Comparison of ENCODE assay signal across 8 cellular contexts in genomic region chr2:225002039-225002655, GRCh38.
DNase-seq lines count a peak whose midpoint lies in the region; ATAC-seq, FAIRE-seq and TF ChIP-seq lines count a peak whose summit lies in the region.

No MANE protein-coding gene starts in this region.

- H3K79me2 ChIP-seq in SU-DHL-6 (ENCODE audit: insufficient read depth, low read length), result no peaks in the 10 kb centered on the region

- H3K27me3 ChIP-seq in SU-DHL-6 (ENCODE audit: low read length), result no peaks in the 10 kb centered on the region

- H3K4me2 ChIP-seq in SU-DHL-6 (ENCODE audit: low read depth, low read length, poor library complexity, severe bottlenecking), result no peak overlapping the region

- H3K9me3 ChIP-seq in SU-DHL-6 (ENCODE audit: insufficient read depth, low read length), result no peaks in the 10 kb centered on the region

- H3K9ac ChIP-seq in SU-DHL-6 (ENCODE audit: low read length), result no peak overlapping the region

- H3F3A ChIP-seq in SU-DHL-6 (ENCODE audit: insufficient read depth), result no peaks in the 10 kb centered on the region

- no peaks in the 10 kb centered on the region for H3K9me2 ChIP-seq in SU-DHL-6 (replicated peaks; ENCODE audit: insufficient read depth, low read length)

- H3K4me3 ChIP-seq in LNCaP clone FGC (ENCODE audit: low read depth, low read length), result no peak overlapping the region
- H3K4me3 ChIP-seq in SU-DHL-6 (ENCODE audit: insufficient read depth, low read length, poor library complexity, severe bottlenecking), result no peak overlapping the region

- FAIRE-seq in islet of Langerhans (lab: Jason Lieb, UNC), result peak; percentile 80

- H2AFZ ChIP-seq in SU-DHL-6 (ENCODE audit: low read depth, low read length, severe bottlenecking), result peak overlapping the region; percentile 21

- no peak overlapping the region for H3K27ac ChIP-seq in SU-DHL-6 (ENCODE audit: low read depth, low read length)

- TF ChIP-seq CTCF in LNCaP clone FGC (IDR thresholded peaks at IDR 0.05; ENCODE audit: control insufficient read depth, extremely low read depth, insufficient read depth), result peak; percentile 80
- TF ChIP-seq CTCF in SU-DHL-6 (IDR thresholded peaks at IDR 0.05; ENCODE audit: insufficient read depth, low read length, poor library complexity, severe bottlenecking), result peak; percentile 65

- no peaks in the 10 kb centered on the region for H4K20me1 ChIP-seq in SU-DHL-6 (ENCODE audit: low read depth, low read length)

- no peaks in the 10 kb centered on the region for H3K36me3 ChIP-seq in SU-DHL-6 (ENCODE audit: low read length)

- ATAC-seq in GM21737 (IDR thresholded peaks at IDR 0.05; ENCODE audit: unreplicated experiment), result peak; percentile 61
- ATAC-seq in HG03095 (IDR thresholded peaks at IDR 0.05; ENCODE audit: unreplicated experiment), result no peak

- peak; percentile 63 for DNase-seq in GM03348 (ENCODE audit: low spot score)
- peak; percentile 45 for DNase-seq in LNCaP clone FGC (ENCODE audit: low read depth)
- DNase-seq in astrocyte of the hippocampus (ENCODE audit: low read depth, low spot score), result peak; percentile 82
- peak; percentile 34 to 52 for DNase-seq in stimulated activated CD4-positive, alpha-beta T cell treated with anti-CD3 and anti-CD28 coated beads, Interleukin-4, amount 100 ng/mL, for 48 hours (ENCODE audit: low read depth in 2 of 2)
